1 cellular context compared by ENCODE assay signal in genomic region chr19:41914906-41915247, GRCh38.
TF ChIP-seq lines count a peak whose summit lies in the region.

No MANE protein-coding gene starts in this region.

TF ChIP-seq in H1, 55 proteins besides CTCF, POLR2A, EP300 and RAD21:
- no peak for TF ChIP-seq KDM1A (IDR thresholded peaks at IDR 0.05; ENCODE audit: borderline replicate concordance, low read length)
- no peak for TF ChIP-seq RXRA (IDR thresholded peaks at IDR 0.05; ENCODE audit: insufficient read depth, low read depth, low read length)
- no peak for TF ChIP-seq BRCA1 (IDR thresholded peaks at IDR 0.05; ENCODE audit: low read depth, low read length)
- TF ChIP-seq NRF1 (IDR thresholded peaks at IDR 0.05; ENCODE audit: low read depth, low read length) = no peak
- TF ChIP-seq KDM5A (IDR thresholded peaks at IDR 0.05; ENCODE audit: low read length) = no peak
- no peak for TF ChIP-seq POLR2AphosphoS5 (IDR thresholded peaks at IDR 0.05; ENCODE audit: low read depth, low read length)
- TF ChIP-seq SAP30 (IDR thresholded peaks at IDR 0.05; ENCODE audit: insufficient read depth, insufficient replicate concordance, low read length) = no peak
- no peak for TF ChIP-seq ATF3 (IDR thresholded peaks at IDR 0.05; ENCODE audit: insufficient read depth, low read depth, low read length)
- TF ChIP-seq GTF2F1 (IDR thresholded peaks at IDR 0.05; ENCODE audit: borderline replicate concordance, low read depth, low read length) = no peak
- no peak for TF ChIP-seq TAF7 (optimal IDR thresholded peaks at IDR 0.05; ENCODE audit: borderline replicate concordance, low read depth, low read length)
- TF ChIP-seq CEBPB (IDR thresholded peaks at IDR 0.05; ENCODE audit: low read depth, low read length) = no peak
- TF ChIP-seq SRF (IDR thresholded peaks at IDR 0.05; ENCODE audit: low read depth, low read length) = no peak
- TF ChIP-seq SP4 (IDR thresholded peaks at IDR 0.05; ENCODE audit: low read length) = no peak
- no peak for TF ChIP-seq CBX8 (IDR thresholded peaks at IDR 0.05; ENCODE audit: borderline replicate concordance, low read depth, low read length)
